8 cellular contexts compared by ENCODE assay signal in the genomic region with DNA sequence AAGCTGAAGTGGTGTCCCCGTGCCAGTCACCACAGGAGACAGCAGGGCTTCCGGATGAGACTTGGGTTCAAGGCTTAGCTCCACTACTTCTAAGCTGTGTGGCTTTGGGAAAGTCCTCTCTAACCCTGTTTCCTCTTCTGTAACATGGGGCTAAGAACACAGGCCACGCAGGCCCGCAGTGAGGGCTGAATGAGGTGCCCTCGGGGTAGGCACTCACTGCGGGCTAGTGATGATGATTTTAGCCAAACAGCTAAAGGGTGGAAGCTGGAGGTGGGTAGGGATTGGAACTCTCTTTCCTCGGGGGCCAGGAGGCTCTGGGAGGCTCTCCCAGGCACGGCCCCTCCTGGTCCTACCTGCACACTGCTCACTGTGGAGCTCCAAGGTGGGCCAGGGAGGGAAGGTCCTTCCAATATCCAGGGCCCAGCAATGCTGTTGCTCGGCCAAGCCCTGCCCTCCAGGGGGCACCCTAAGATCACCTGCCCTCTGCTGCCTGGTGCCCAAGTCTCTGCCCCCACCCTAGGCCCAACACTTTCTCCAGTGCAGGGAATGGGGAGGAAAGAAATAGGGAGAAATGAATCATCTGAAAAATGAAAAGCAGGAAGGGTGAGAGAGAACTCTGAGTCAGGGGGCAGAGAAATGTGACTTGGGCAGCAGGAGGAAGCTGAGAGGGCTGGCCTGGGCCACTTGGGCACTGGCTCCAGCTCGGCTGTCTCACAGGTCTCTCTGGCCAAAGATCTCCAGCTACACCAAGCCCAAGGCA. TPM values are rescaled to one million over a fixed set of nuclear protein-coding genes. Genes with fewer than 3 reads are reported as not detected.
A peak's percentile ranks its signal among the peaks of the same experiment; 100 is the strongest.
DNase-seq lines count a peak whose midpoint lies in the region; ATAC-seq, FAIRE-seq and TF ChIP-seq lines count a peak whose summit lies in the region.

No MANE protein-coding gene starts in this region.

- CTCF ChIA-PET in mammary epithelial cell (lab: Charles Lee; ENCODE audit: low non-redundant PET) (interaction anchor here (0.6 to 0.7 kb wide), 2 partner anchors 26 to 193 kb away, joined by 3 read pairs; no protein-coding TSS in a partner anchor), HepG2 (lab: Yijun Ruan, JAX; ENCODE audit: low intra/inter-chr PET ratio, low total read pairs) (interaction anchor here (1.0 to 3.1 kb wide), 2 partner anchors 78 to 193 kb away, joined by 3 to 24 read pairs; no protein-coding TSS in a partner anchor)

- H3K27ac Mint-ChIP-seq in T-helper 2 cell treated with Interferon-gamma antibody and Interleukin-4, amounts not matched to agents 5 μg/mL and 100 μg/mL, for 36 hours = peak overlapping the region; percentile 20

- H2AFZ ChIP-seq in mammary epithelial cell (ENCODE audit: low read depth, low read length) (no peak overlapping the region), HepG2 (ENCODE audit: low read length) (no peak overlapping the region)

- H3K79me2 ChIP-seq in mammary epithelial cell (ENCODE audit: insufficient read depth, low read length) (no peaks in the 10 kb centered on the region), HepG2 (ENCODE audit: insufficient read depth, low read length) (no peaks in the 10 kb centered on the region)

- H3K27ac ChIP-seq in BLaER1 = peak overlapping the region; percentile 52
- peak overlapping the region; percentile 30 for H3K27ac ChIP-seq in mammary epithelial cell (ENCODE audit: insufficient read depth, low read depth, low read length)
- no peak overlapping the region for H3K27ac ChIP-seq in HepG2 (ENCODE audit: extremely low read length, insufficient read depth, low read length)

- TF ChIP-seq CTCF in mammary epithelial cell (conservative IDR thresholded peaks at IDR 0.05 in 1 of 2, IDR thresholded peaks at IDR 0.05 in 1 of 2; ENCODE audit: extremely low read depth in 1 of 2, insufficient read depth in 1 of 2, low read depth in 1 of 2, low read length in 2 of 2) (peak; percentile 77), HepG2 (CRISPR knock-in tag; IDR thresholded peaks at IDR 0.05) (peak; percentile 86)

- H3K27me3 ChIP-seq in BLaER1 (no peaks in the 10 kb centered on the region), mammary epithelial cell (ENCODE audit: insufficient read depth, low read length) (no peaks in the 10 kb centered on the region), HepG2 (ENCODE audit: control insufficient read depth in 1 of 2, insufficient read depth in 2 of 2, low read length in 2 of 2) (no peaks in the 10 kb centered on the region)

- BruUV-seq in mammary epithelial cell (replicated peaks; lab: Mats Ljungman, UMichigan) = no TSS peak
- BruUV-seq in HepG2 (replicated peaks; lab: Mats Ljungman, UMichigan) = no TSS peak

- peak; percentile 81 for TF ChIP-seq RAD21 in HepG2 (CRISPR knock-in tag; IDR thresholded peaks at IDR 0.05)

- TF ChIP-seq EP300 in HepG2 (IDR thresholded peaks at IDR 0.05; ENCODE audit: low read depth in 2 of 2, low read length in 2 of 2) (no peak), HepG2 (CRISPR knock-in tag; IDR thresholded peaks at IDR 0.05; ENCODE audit: borderline replicate concordance) (no peak)

- no peak overlapping the region for H3K4me3 ChIP-seq in BLaER1
- H3K4me3 ChIP-seq in mammary epithelial cell (replicated peaks in 1 of 3; ENCODE audit: insufficient read depth in 1 of 3, low read depth in 2 of 3, low read length in 3 of 3) = no peak overlapping the region
- no peak overlapping the region for H3K4me3 ChIP-seq in HepG2 (replicated peaks in 1 of 3; ENCODE audit: insufficient read depth in 1 of 3, low read depth in 2 of 3, low read length in 3 of 3)

- dilution Hi-C loops in mammary epithelial cell (cut with HindIII; ENCODE audit: low sequenced_read_pairs) = no loop called here

- WGBS in mammary epithelial cell (ENCODE audit: low coverage, missing lambda C conversion rate) = 62% methylated on average over 8 of the region's 10 CpGs
- 68% methylated on average over 4 of the region's 10 CpGs for WGBS in HepG2 (ENCODE audit: low lambda C conversion rate)

- no peak overlapping the region for H3K4me3 Mint-ChIP-seq in T-helper 2 cell treated with Interferon-gamma antibody and Interleukin-4, amounts not matched to agents 5 μg/mL and 100 μg/mL, for 36 hours

- ATAC-seq in HG02798 (IDR thresholded peaks at IDR 0.05; ENCODE audit: poor library complexity, unreplicated experiment) = peak; percentile 43
- peak; percentile 79 for ATAC-seq in HepG2
- ATAC-seq in GM19328 (IDR thresholded peaks at IDR 0.05; ENCODE audit: unreplicated experiment) = no peak

- peak; percentile 27 for DNase-seq in T-helper 2 cell treated with Interferon-gamma antibody and Interleukin-4, amounts not matched to agents 5 μg/mL and 100 μg/mL, for 36 hours (ENCODE audit: low spot score)
- peak; percentile 77 for DNase-seq in mammary epithelial cell
- DNase-seq in HepG2 (ENCODE audit: low spot score) = no peak
- peak in 5 of 6 experiments; percentile 53 to 64 (median 57) for DNase-seq in stimulated activated naive CD4-positive, alpha-beta T cell (lab: John Stamatoyannopoulos, UW)
- no peak for DNase-seq in SIG-M5 treated with dmso at 0.1 percent for 504 hours (lab: John Stamatoyannopoulos, UW; ENCODE audit: unreplicated experiment)

- in situ Hi-C loops in mammary epithelial cell (cut with MboI; ENCODE audit: low sequenced_read_pairs in 2 of 2) (loop anchor here in 1 of 2 donors (10.0 kb wide), 1 partner anchor 72 kb away; no protein-coding TSS in a partner anchor), HepG2 (cut with HindIII; ENCODE audit: extremely low pct_ligation_motif_present, low pct_unique_long_range_greater_than_20kb) (loop anchor here (5.0 kb wide), 1 partner anchor 80 kb away; no protein-coding TSS in a partner anchor)

- no peaks in the 10 kb centered on the region for H3K27me3 Mint-ChIP-seq in T-helper 2 cell treated with Interferon-gamma antibody and Interleukin-4, amounts not matched to agents 5 μg/mL and 100 μg/mL, for 36 hours (ENCODE audit: low read depth)

- FAIRE-seq in HepG2 (lab: Jason Lieb, UNC) = no peak

- peaks cover 8% of the 10 kb centered on the region for H3K4me1 Mint-ChIP-seq in T-helper 2 cell treated with Interferon-gamma antibody and Interleukin-4, amounts not matched to agents 5 μg/mL and 100 μg/mL, for 36 hours (ENCODE audit: low read depth)

- POLR2A ChIA-PET in HepG2 (lab: Yijun Ruan, JAX) = interaction anchor here (1.3 to 1.5 kb wide), 2 partner anchors 58 to 193 kb away, joined by 5 read pairs; partner anchors contain the start of gene TRAPPC3

- no peak for TF ChIP-seq POLR2A in HepG2 (IDR thresholded peaks at IDR 0.05; ENCODE audit: insufficient read depth in 1 of 2, low read depth in 2 of 2, low read length in 2 of 2)

- H3K36me3 ChIP-seq in BLaER1 (peaks cover 40% of the 10 kb centered on the region), mammary epithelial cell (ENCODE audit: insufficient read depth, low read length) (peaks cover 9% of the 10 kb centered on the region), HepG2 (replicated peaks in 1 of 2; ENCODE audit: control insufficient read depth in 1 of 2, insufficient read depth in 2 of 2, low read length in 2 of 2) (peaks cover 26 to 54% of the 10 kb centered on the region in 2 experiments; a peak in 4 of 5 replicates)

- intact Hi-C loops in mammary epithelial cell (cut with micrococcal nuclease) = loop anchor here (1.0 kb wide), 3 partner anchors 27 to 78 kb away; partner anchors contain the start of gene STK40
- intact Hi-C loops in HepG2 (cut with micrococcal nuclease; ENCODE audit: unreplicated experiment) = loop anchor here (2.0 kb wide), 1 partner anchor 78 kb away; no protein-coding TSS in a partner anchor

- H3K4me1 ChIP-seq in BLaER1 = peaks cover 57% of the 10 kb centered on the region
- H3K4me1 ChIP-seq in mammary epithelial cell (ENCODE audit: insufficient read depth, low read length) = peaks cover 15% of the 10 kb centered on the region
- peaks cover 16% of the 10 kb centered on the region for H3K4me1 ChIP-seq in HepG2 (ENCODE audit: insufficient read depth, low read length)

- H4K20me1 ChIP-seq in BLaER1 = no peaks in the 10 kb centered on the region
- no peaks in the 10 kb centered on the region for H4K20me1 ChIP-seq in mammary epithelial cell (ENCODE audit: insufficient read depth, low read length)
- no peaks in the 10 kb centered on the region for H4K20me1 ChIP-seq in HepG2 (ENCODE audit: insufficient read depth, low read length)

- H3K4me2 ChIP-seq in BLaER1 (peak overlapping the region; percentile 54), mammary epithelial cell (ENCODE audit: insufficient read depth, low read depth, low read length) (peak overlapping the region; percentile 3), HepG2 (ENCODE audit: low read depth, low read length) (no peak overlapping the region)

- H3K36me3 Mint-ChIP-seq in T-helper 2 cell treated with Interferon-gamma antibody and Interleukin-4, amounts not matched to agents 5 μg/mL and 100 μg/mL, for 36 hours (ENCODE audit: low read depth) = peaks cover 24% of the 10 kb centered on the region

- no peaks in the 10 kb centered on the region for H3K9me3 Mint-ChIP-seq in T-helper 2 cell treated with Interferon-gamma antibody and Interleukin-4, amounts not matched to agents 5 μg/mL and 100 μg/mL, for 36 hours

- H3K9ac ChIP-seq in BLaER1 = peak overlapping the region; percentile 31; the same call in 1 of the 2 replicates
- no peak overlapping the region for H3K9ac ChIP-seq in mammary epithelial cell (ENCODE audit: insufficient read depth, low read length)
- H3K9ac ChIP-seq in HepG2 (ENCODE audit: insufficient read depth, low read depth, low read length) = no peak overlapping the region

- H3K9me3 ChIP-seq in BLaER1 (no peaks in the 10 kb centered on the region), mammary epithelial cell (replicated peaks; ENCODE audit: insufficient read depth, low read length) (no peaks in the 10 kb centered on the region), HepG2 (ENCODE audit: low read length) (no peaks in the 10 kb centered on the region)

RNA-seq across cellular contexts. Expression of gene EVA1B, which starts 19.2 kb away (rescaled TPM):
- total RNA-seq in mammary epithelial cell (1 to 10 TPM; 9.2 to 10.0 TPM), HepG2 (2016; rRNA removed; fragmentation: Illumina TruSeq; extraction: Trizol) (3.8 and 6.6 TPM in 2 replicates)
- polyA plus RNA-seq in mammary epithelial cell (1.9 TPM), HepG2 (2011; rRNA removed) (3.9 and 5.8 TPM in 2 replicates)
- not detected for polyA minus RNA-seq in mammary epithelial cell
- total RNA-seq in HepG2 (2016; cell fraction: cytosol; rRNA removed; fragmentation: Illumina TruSeq; extraction: Trizol; ENCODE audit: low read depth) = 17.4 and 24.0 TPM in 2 replicates
- 5.1 and 5.9 TPM in 2 replicates for total RNA-seq in HepG2 (2016; cell fraction: insoluble cytoplasmic fraction; rRNA removed; fragmentation: Illumina TruSeq; extraction: Trizol)
- 15.5 and 17.9 TPM in 2 replicates for total RNA-seq in HepG2 (2016; cell fraction: membrane; rRNA removed; fragmentation: Illumina TruSeq; extraction: Trizol)
- 2.5 and 2.7 TPM in 2 replicates for total RNA-seq in HepG2 (2016; cell fraction: nucleus; rRNA removed; fragmentation: Illumina TruSeq; extraction: Trizol)
- 4.7 and 13.2 TPM in 2 replicates for polyA plus RNA-seq in HepG2 (2011; cell fraction: cytosol; rRNA removed)
- polyA plus RNA-seq in HepG2 (2011; cell fraction: nucleus; rRNA removed) = 7.5 and 8.1 TPM in 2 replicates
- polyA plus RNA-seq in HepG2 (2012) = 2.8 and 7.2 TPM in 2 replicates
- polyA plus RNA-seq in HepG2 (2016; cell fraction: cytosol; fragmentation: Illumina TruSeq; extraction: Trizol; ENCODE audit: low read depth) = 17.5 and 21.2 TPM in 2 replicates
- 3.5 and 4.8 TPM in 2 replicates for polyA plus RNA-seq in HepG2 (2016; cell fraction: insoluble cytoplasmic fraction; fragmentation: Illumina TruSeq; extraction: Trizol; ENCODE audit: low read depth)
- 12.3 and 13.6 TPM in 2 replicates for polyA plus RNA-seq in HepG2 (2016; cell fraction: membrane; fragmentation: Illumina TruSeq; extraction: Trizol; ENCODE audit: low read depth)
- 5.0 and 5.9 TPM in 2 replicates for polyA plus RNA-seq in HepG2 (2016; cell fraction: nucleus; fragmentation: Illumina TruSeq; extraction: Trizol; ENCODE audit: insufficient read depth, low read depth)
- polyA minus RNA-seq in HepG2 (2011; rRNA and poly(A)+ RNA removed; ENCODE audit: low replicate concordance) = 1.2 and 5.8 TPM in 2 replicates
- polyA minus RNA-seq in HepG2 (2011; cell fraction: cytosol; rRNA and poly(A)+ RNA removed) = 2.5 and 3.6 TPM in 2 replicates
- polyA minus RNA-seq in HepG2 (2011; cell fraction: nucleus; rRNA and poly(A)+ RNA removed) = 0.50 and 0.90 TPM in 2 replicates

RNA-seq across cellular contexts. Expression of gene SH3D21, which starts 36.4 kb away (rescaled TPM):
- 10 to 100 TPM in 1 of 2 donors, 1 to 10 TPM in 1; 7.8 to 26.0 TPM for total RNA-seq in mammary epithelial cell
- 6.3 TPM for polyA plus RNA-seq in mammary epithelial cell
- 6.4 TPM for polyA minus RNA-seq in mammary epithelial cell
- total RNA-seq in HepG2 (2016; rRNA removed; fragmentation: Illumina TruSeq; extraction: Trizol) = 1.4 and 5.1 TPM in 2 replicates
- 0.79 and 0.81 TPM in 2 replicates for total RNA-seq in HepG2 (2016; cell fraction: cytosol; rRNA removed; fragmentation: Illumina TruSeq; extraction: Trizol; ENCODE audit: low read depth)
- total RNA-seq in HepG2 (2016; cell fraction: insoluble cytoplasmic fraction; rRNA removed; fragmentation: Illumina TruSeq; extraction: Trizol) = 0.98 and 4.8 TPM in 2 replicates
- 1.1 TPM in 2 replicates for total RNA-seq in HepG2 (2016; cell fraction: membrane; rRNA removed; fragmentation: Illumina TruSeq; extraction: Trizol)
- 6.7 and 7.2 TPM in 2 replicates for total RNA-seq in HepG2 (2016; cell fraction: nucleus; rRNA removed; fragmentation: Illumina TruSeq; extraction: Trizol)
- polyA plus RNA-seq in HepG2 (2011; rRNA removed) = 8.6 and 8.7 TPM in 2 replicates
- polyA plus RNA-seq in HepG2 (2011; cell fraction: cytosol; rRNA removed) = 1.6 and 1.7 TPM in 2 replicates
- 84.9 and 116 TPM in 2 replicates for polyA plus RNA-seq in HepG2 (2011; cell fraction: nucleus; rRNA removed)
- polyA plus RNA-seq in HepG2 (2012) = 6.9 and 8.0 TPM in 2 replicates
- 0.40 and 0.63 TPM in 2 replicates for polyA plus RNA-seq in HepG2 (2016; cell fraction: cytosol; fragmentation: Illumina TruSeq; extraction: Trizol; ENCODE audit: low read depth)
- 2.1 and 2.3 TPM in 2 replicates for polyA plus RNA-seq in HepG2 (2016; cell fraction: insoluble cytoplasmic fraction; fragmentation: Illumina TruSeq; extraction: Trizol; ENCODE audit: low read depth)
- polyA plus RNA-seq in HepG2 (2016; cell fraction: membrane; fragmentation: Illumina TruSeq; extraction: Trizol; ENCODE audit: low read depth) = 1.0 and 1.1 TPM in 2 replicates
- 21.9 and 30.8 TPM in 2 replicates for polyA plus RNA-seq in HepG2 (2016; cell fraction: nucleus; fragmentation: Illumina TruSeq; extraction: Trizol; ENCODE audit: insufficient read depth, low read depth)
- 3.0 and 3.2 TPM in 2 replicates for polyA minus RNA-seq in HepG2 (2011; rRNA and poly(A)+ RNA removed; ENCODE audit: low replicate concordance)
- polyA minus RNA-seq in HepG2 (2011; cell fraction: cytosol; rRNA and poly(A)+ RNA removed) = 1.1 and 1.7 TPM in 2 replicates
- 15.7 and 16.0 TPM in 2 replicates for polyA minus RNA-seq in HepG2 (2011; cell fraction: nucleus; rRNA and poly(A)+ RNA removed)

RNA-seq across cellular contexts. Expression of gene STK40, which starts 43.1 kb away (rescaled TPM):
- total RNA-seq in mammary epithelial cell (10 to 100 TPM; 13.2 to 21.3 TPM), HepG2 (2016; rRNA removed; fragmentation: Illumina TruSeq; extraction: Trizol) (33.8 and 40.1 TPM in 2 replicates)
- polyA plus RNA-seq in mammary epithelial cell (10.5 TPM), HepG2 (2011; rRNA removed) (35.1 and 49.2 TPM in 2 replicates)
- polyA minus RNA-seq in mammary epithelial cell = 50.5 TPM
- total RNA-seq in HepG2 (2016; cell fraction: cytosol; rRNA removed; fragmentation: Illumina TruSeq; extraction: Trizol; ENCODE audit: low read depth) = 24.9 and 25.5 TPM in 2 replicates
- total RNA-seq in HepG2 (2016; cell fraction: insoluble cytoplasmic fraction; rRNA removed; fragmentation: Illumina TruSeq; extraction: Trizol) = 32.8 and 34.8 TPM in 2 replicates
- 68.1 and 69.3 TPM in 2 replicates for total RNA-seq in HepG2 (2016; cell fraction: membrane; rRNA removed; fragmentation: Illumina TruSeq; extraction: Trizol)
- 19.0 and 20.3 TPM in 2 replicates for total RNA-seq in HepG2 (2016; cell fraction: nucleus; rRNA removed; fragmentation: Illumina TruSeq; extraction: Trizol)
- polyA plus RNA-seq in HepG2 (2011; cell fraction: cytosol; rRNA removed) = 30.7 and 33.6 TPM in 2 replicates
- 35.7 and 39.3 TPM in 2 replicates for polyA plus RNA-seq in HepG2 (2011; cell fraction: nucleus; rRNA removed)
- polyA plus RNA-seq in HepG2 (2012) = 32.0 and 37.7 TPM in 2 replicates
- 28.6 and 31.6 TPM in 2 replicates for polyA plus RNA-seq in HepG2 (2016; cell fraction: cytosol; fragmentation: Illumina TruSeq; extraction: Trizol; ENCODE audit: low read depth)
- polyA plus RNA-seq in HepG2 (2016; cell fraction: insoluble cytoplasmic fraction; fragmentation: Illumina TruSeq; extraction: Trizol; ENCODE audit: low read depth) = 42.6 and 52.9 TPM in 2 replicates
- 71.6 and 77.6 TPM in 2 replicates for polyA plus RNA-seq in HepG2 (2016; cell fraction: membrane; fragmentation: Illumina TruSeq; extraction: Trizol; ENCODE audit: low read depth)
- 39.8 and 45.0 TPM in 2 replicates for polyA plus RNA-seq in HepG2 (2016; cell fraction: nucleus; fragmentation: Illumina TruSeq; extraction: Trizol; ENCODE audit: insufficient read depth, low read depth)
- 14.8 and 47.6 TPM in 2 replicates for polyA minus RNA-seq in HepG2 (2011; rRNA and poly(A)+ RNA removed; ENCODE audit: low replicate concordance)
- polyA minus RNA-seq in HepG2 (2011; cell fraction: cytosol; rRNA and poly(A)+ RNA removed) = 15.3 and 21.4 TPM in 2 replicates
- polyA minus RNA-seq in HepG2 (2011; cell fraction: nucleus; rRNA and poly(A)+ RNA removed) = 8.6 and 8.8 TPM in 2 replicates

RNA-seq across cellular contexts. Expression of gene LSM10, which starts 55.1 kb away (rescaled TPM):
- 10 to 100 TPM; 10.8 to 34.9 TPM for total RNA-seq in mammary epithelial cell
- polyA plus RNA-seq in mammary epithelial cell = 55.3 TPM
- polyA minus RNA-seq in mammary epithelial cell = 24.0 TPM
- total RNA-seq in HepG2 (2016; rRNA removed; fragmentation: Illumina TruSeq; extraction: Trizol) = 14.0 and 17.0 TPM in 2 replicates
- total RNA-seq in HepG2 (2016; cell fraction: cytosol; rRNA removed; fragmentation: Illumina TruSeq; extraction: Trizol; ENCODE audit: low read depth) = 56.5 and 60.8 TPM in 2 replicates
- 14.8 TPM in 2 replicates for total RNA-seq in HepG2 (2016; cell fraction: insoluble cytoplasmic fraction; rRNA removed; fragmentation: Illumina TruSeq; extraction: Trizol)
- 50.9 and 52.1 TPM in 2 replicates for total RNA-seq in HepG2 (2016; cell fraction: membrane; rRNA removed; fragmentation: Illumina TruSeq; extraction: Trizol)
- 6.1 and 9.2 TPM in 2 replicates for total RNA-seq in HepG2 (2016; cell fraction: nucleus; rRNA removed; fragmentation: Illumina TruSeq; extraction: Trizol)
- 52.0 and 61.6 TPM in 2 replicates for polyA plus RNA-seq in HepG2 (2011; rRNA removed)
- 52.4 and 63.1 TPM in 2 replicates for polyA plus RNA-seq in HepG2 (2011; cell fraction: cytosol; rRNA removed)
- 18.3 and 21.3 TPM in 2 replicates for polyA plus RNA-seq in HepG2 (2011; cell fraction: nucleus; rRNA removed)
- polyA plus RNA-seq in HepG2 (2012) = 22.5 and 35.0 TPM in 2 replicates
- polyA plus RNA-seq in HepG2 (2016; cell fraction: cytosol; fragmentation: Illumina TruSeq; extraction: Trizol; ENCODE audit: low read depth) = 247 and 272 TPM in 2 replicates
- polyA plus RNA-seq in HepG2 (2016; cell fraction: insoluble cytoplasmic fraction; fragmentation: Illumina TruSeq; extraction: Trizol; ENCODE audit: low read depth) = 57.9 and 60.5 TPM in 2 replicates
- 158 and 176 TPM in 2 replicates for polyA plus RNA-seq in HepG2 (2016; cell fraction: membrane; fragmentation: Illumina TruSeq; extraction: Trizol; ENCODE audit: low read depth)
- polyA plus RNA-seq in HepG2 (2016; cell fraction: nucleus; fragmentation: Illumina TruSeq; extraction: Trizol; ENCODE audit: insufficient read depth, low read depth) = 38.1 and 40.1 TPM in 2 replicates
- 38.9 and 99.2 TPM in 2 replicates for polyA minus RNA-seq in HepG2 (2011; rRNA and poly(A)+ RNA removed; ENCODE audit: low replicate concordance)
- polyA minus RNA-seq in HepG2 (2011; cell fraction: cytosol; rRNA and poly(A)+ RNA removed) = 11.0 and 14.3 TPM in 2 replicates
- 9.0 and 11.3 TPM in 2 replicates for polyA minus RNA-seq in HepG2 (2011; cell fraction: nucleus; rRNA and poly(A)+ RNA removed)

Comparison
In these comparisons a context has a peak if more than half of its experiments do, and no peak if none do; other contexts are left out.
1. DNase-seq: peak in T-helper 2 cell treated with Interferon-gamma antibody and Interleukin-4, amounts not matched to agents 5 μg/mL and 100 μg/mL, for 36 hours (single experiment), mammary epithelial cell (single experiment) and stimulated activated naive CD4-positive, alpha-beta T cell (5 of 6); none in HepG2 (single experiment) and SIG-M5 treated with dmso at 0.1 percent for 504 hours (single experiment).